In genomic region chr5:111092062-111092853, GRCh38 we compare ENCODE assay signal across 8 cellular contexts. TPM values are rescaled to one million over a fixed set of nuclear protein-coding genes. Genes with fewer than 3 reads are reported as not detected.
DNase-seq lines count a peak whose midpoint lies in the region; ATAC-seq, FAIRE-seq and TF ChIP-seq lines count a peak whose summit lies in the region.

TSS of gene WDR36 (plus strand) at chr5:111092348. CDS start at chr5:111092457, 109 bp downstream.

- peaks cover 4% of the 10 kb centered on the region for H3K9me3 Mint-ChIP-seq in activated T-helper 17 cell treated with anti-CD3 and anti-CD28 coated beads, Interleukin-2, amount 50 U/mL, for 72 hours
- peaks cover 0 to 4% (median 0%) of the 10 kb centered on the region in 11 donors for H3K9me3 Mint-ChIP-seq in naive thymus-derived CD4-positive, alpha-beta T cell
- peaks cover 2% of the 10 kb centered on the region for H3K9me3 Mint-ChIP-seq in stimulated activated memory B cell treated with anti-CD40 and anti-IgM and Interleukin-4, amounts not matched to agents 10 μg/mL and 1 μg/mL and 100 μg/mL, for 72 hours

- FAIRE-seq in H54 (lab: Jason Lieb, UNC) = peak; percentile 90

- peak within 1 kb of the TSS; percentile 86 for H3K27ac ChIP-seq in RWPE1
- peak within 1 kb of the TSS; percentile 82 for H3K27ac ChIP-seq in naive thymus-derived CD4-positive, alpha-beta T cell (ENCODE audit: low read depth, low read length)

- no peak for TF ChIP-seq CTCF in RWPE1 (conservative IDR thresholded peaks at IDR 0.05; ENCODE audit: low read depth)
- TF ChIP-seq CTCF in fibroblast of mammary gland (conservative IDR thresholded peaks at IDR 0.05; ENCODE audit: control insufficient read depth, insufficient read depth, low read depth, low read length) = no peak

- H3K4me1 ChIP-seq in naive thymus-derived CD4-positive, alpha-beta T cell (ENCODE audit: control insufficient read depth in 2 of 2, insufficient read depth in 2 of 2, low read length in 2 of 2) = peaks cover 11 to 20% of the 10 kb centered on the region in 2 donors

- H3K4me3 Mint-ChIP-seq in activated T-helper 17 cell treated with anti-CD3 and anti-CD28 coated beads, Interleukin-2, amount 50 U/mL, for 72 hours = peak within 1 kb of the TSS; percentile 89
- H3K4me3 Mint-ChIP-seq in naive thymus-derived CD4-positive, alpha-beta T cell = peak within 1 kb of the TSS; percentile 91 to 99 (median 98)
- H3K4me3 Mint-ChIP-seq in stimulated activated memory B cell treated with anti-CD40 and anti-IgM and Interleukin-4, amounts not matched to agents 10 μg/mL and 1 μg/mL and 100 μg/mL, for 72 hours = peak within 1 kb of the TSS; percentile 89

- H3K4me1 Mint-ChIP-seq in activated T-helper 17 cell treated with anti-CD3 and anti-CD28 coated beads, Interleukin-2, amount 50 U/mL, for 72 hours = peaks cover 18% of the 10 kb centered on the region
- H3K4me1 Mint-ChIP-seq in naive thymus-derived CD4-positive, alpha-beta T cell = peaks cover 22 to 49% (median 39%) of the 10 kb centered on the region in 7 donors
- peaks cover 45% of the 10 kb centered on the region for H3K4me1 Mint-ChIP-seq in stimulated activated memory B cell treated with anti-CD40 and anti-IgM and Interleukin-4, amounts not matched to agents 10 μg/mL and 1 μg/mL and 100 μg/mL, for 72 hours

- no peaks in the 10 kb centered on the region for H3K9me3 ChIP-seq in naive thymus-derived CD4-positive, alpha-beta T cell (ENCODE audit: control insufficient read depth in 2 of 3, low read length in 3 of 3)

- peak; percentile 94 for DNase-seq in EL
- peak; percentile 69 for DNase-seq in H54 (ENCODE audit: insufficient read length, low spot score)
- peak; percentile 94 for DNase-seq in LoVo (ENCODE audit: low spot score)
- peak; percentile 81 for DNase-seq in RWPE1 (ENCODE audit: low spot score)
- peak; percentile 93 for DNase-seq in fibroblast of mammary gland (ENCODE audit: low read depth)
- peak; percentile 80 to 95 (median 87) for DNase-seq in naive thymus-derived CD4-positive, alpha-beta T cell

- intact Hi-C loops in naive thymus-derived CD4-positive, alpha-beta T cell (cut with micrococcal nuclease) = loop anchor here (1.0 to 5.0 kb wide), 17 partner anchors 19 to 1769 kb away; partner anchors contain the start of genes CAMK4 (in 2 of the 2), NREP (in 2 of the 2), STARD4 (in 2 of the 2) and MAN2A1 (in 1 of the 2)

- peak; percentile 90 for TF ChIP-seq POLR2A in H54 (IDR thresholded peaks at IDR 0.05; ENCODE audit: low read depth, low read length)

- no peaks in the 10 kb centered on the region for H3K27me3 ChIP-seq in naive thymus-derived CD4-positive, alpha-beta T cell (ENCODE audit: control insufficient read depth in 2 of 2, insufficient read depth in 2 of 2, low read length in 2 of 2)

- H3K36me3 ChIP-seq in naive thymus-derived CD4-positive, alpha-beta T cell (ENCODE audit: control insufficient read depth in 2 of 3, insufficient read depth in 3 of 3, low read length in 3 of 3) = peaks cover 0 to 5% (median 0%) of the 10 kb centered on the region in 3 experiments

- peak; percentile 95 for ATAC-seq in activated T-helper 17 cell treated with anti-CD3 and anti-CD28 coated beads, Interleukin-2, amount 50 U/mL, for 72 hours (replicated peaks)
- peak; percentile 99 for ATAC-seq in naive thymus-derived CD4-positive, alpha-beta T cell
- peak; percentile 97 for ATAC-seq in stimulated activated memory B cell treated with anti-CD40 and anti-IgM and Interleukin-4, amounts not matched to agents 10 μg/mL and 1 μg/mL and 100 μg/mL, for 72 hours

- H3K27ac Mint-ChIP-seq in activated T-helper 17 cell treated with anti-CD3 and anti-CD28 coated beads, Interleukin-2, amount 50 U/mL, for 72 hours = peak within 1 kb of the TSS; percentile 91
- peak within 1 kb of the TSS; percentile 66 to 98 (median 94) for H3K27ac Mint-ChIP-seq in naive thymus-derived CD4-positive, alpha-beta T cell
- H3K27ac Mint-ChIP-seq in stimulated activated memory B cell treated with anti-CD40 and anti-IgM and Interleukin-4, amounts not matched to agents 10 μg/mL and 1 μg/mL and 100 μg/mL, for 72 hours = peak within 1 kb of the TSS; percentile 93

- POLR2A ChIA-PET in RWPE1 (lab: Yijun Ruan, JAX; ENCODE audit: low non-redundant PET) = interaction anchor here (0.5 kb wide), 1 partner anchor 175 kb away, joined by 3 read pairs; no protein-coding TSS in a partner anchor
- POLR2A ChIA-PET in naive thymus-derived CD4-positive, alpha-beta T cell (lab: Charles Lee) = interaction anchor here (1.0 to 1.5 kb wide), 4 partner anchors 10 to 421 kb away, joined by 3 to 6 read pairs (median 4); partner anchors contain the start of gene SLC25A46

- peak within 1 kb of the TSS; percentile 99 for H3K4me3 ChIP-seq in fibroblast of mammary gland (ENCODE audit: control insufficient read depth, low read depth, low read length)
- peak within 1 kb of the TSS; percentile 88 for H3K4me3 ChIP-seq in naive thymus-derived CD4-positive, alpha-beta T cell (ENCODE audit: low read length)

- peaks cover 43% of the 10 kb centered on the region for H3K36me3 Mint-ChIP-seq in activated T-helper 17 cell treated with anti-CD3 and anti-CD28 coated beads, Interleukin-2, amount 50 U/mL, for 72 hours (ENCODE audit: low read depth)
- H3K36me3 Mint-ChIP-seq in naive thymus-derived CD4-positive, alpha-beta T cell = peaks cover 0 to 13% (median 3%) of the 10 kb centered on the region in 5 donors
- peaks cover 11% of the 10 kb centered on the region for H3K36me3 Mint-ChIP-seq in stimulated activated memory B cell treated with anti-CD40 and anti-IgM and Interleukin-4, amounts not matched to agents 10 μg/mL and 1 μg/mL and 100 μg/mL, for 72 hours

- H3K27me3 Mint-ChIP-seq in activated T-helper 17 cell treated with anti-CD3 and anti-CD28 coated beads, Interleukin-2, amount 50 U/mL, for 72 hours = peaks cover 3% of the 10 kb centered on the region
- peaks cover 0 to 12% (median 5%) of the 10 kb centered on the region in 5 donors for H3K27me3 Mint-ChIP-seq in naive thymus-derived CD4-positive, alpha-beta T cell
- peaks cover 21% of the 10 kb centered on the region for H3K27me3 Mint-ChIP-seq in stimulated activated memory B cell treated with anti-CD40 and anti-IgM and Interleukin-4, amounts not matched to agents 10 μg/mL and 1 μg/mL and 100 μg/mL, for 72 hours

- CTCF ChIA-PET in RWPE1 (lab: Yijun Ruan, JAX) = interaction anchor here (0.8 to 1.5 kb wide), 2 partner anchors 9 to 335 kb away, joined by 3 to 6 read pairs; no protein-coding TSS in a partner anchor
- CTCF ChIA-PET in naive thymus-derived CD4-positive, alpha-beta T cell (lab: Charles Lee) = interaction anchor here (0.6 kb wide), 1 partner anchor 526 kb away, joined by 3 read pairs; no protein-coding TSS in a partner anchor

RNA-seq across cellular contexts. Expression of gene WDR36, which starts in this region (rescaled TPM):
- 10 to 100 TPM; 34.3 to 58.7 TPM for total RNA-seq in activated T-helper 17 cell treated with anti-CD3 and anti-CD28 coated beads, Interleukin-2, amount 50 U/mL, for 72 hours
- total RNA-seq in naive thymus-derived CD4-positive, alpha-beta T cell = 10 to 100 TPM; 24.8 to 37.4 (median 29.7) TPM
- 10 to 100 TPM; 24.4 to 30.8 TPM for polyA plus RNA-seq in naive thymus-derived CD4-positive, alpha-beta T cell

Comparison
In these comparisons a context has a peak if more than half of its experiments do, and no peak if none do; other contexts are left out.
1. Peak in every context shown above with its lines: DNase-seq, ATAC-seq, H3K4me3 ChIP-seq and H3K27ac ChIP-seq.